20 cellular contexts compared by ENCODE assay signal in the genomic region with DNA sequence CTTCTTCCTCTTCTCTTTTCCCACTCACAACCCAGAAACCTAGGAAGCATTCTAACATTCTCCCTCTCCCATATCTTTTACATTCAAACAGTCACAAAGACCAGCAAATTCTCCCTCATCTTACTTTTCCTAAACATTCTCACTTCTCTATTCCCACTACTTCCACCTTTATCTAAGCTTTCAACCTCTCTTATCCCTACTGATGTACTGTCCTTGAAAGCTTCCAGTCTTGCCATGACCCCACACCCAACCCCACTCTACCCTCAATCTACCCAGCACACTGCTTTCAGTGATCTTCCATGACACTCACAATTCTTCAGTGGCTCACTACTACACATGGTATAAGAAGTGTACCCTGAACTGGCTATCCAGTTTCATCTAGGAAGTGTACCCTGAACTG. TPM values are rescaled to one million over a fixed set of nuclear protein-coding genes. Genes with fewer than 3 reads are reported as not detected.
DNase-seq lines count a peak whose midpoint lies in the region; ATAC-seq, FAIRE-seq and TF ChIP-seq lines count a peak whose summit lies in the region.
"Had no signal": no experiment of that assay in that cellular context is flagged by ENCODE, and none has a peak within 500 bp of the region (broad histone marks: within the 10 kb centered on the region; RNA-seq: fewer than 3 reads in every experiment).

No MANE protein-coding gene starts in this region.

- FAIRE-seq in D721Med (lab: Jason Lieb, UNC) = no peak
- FAIRE-seq: A204.1, G401.6, GM12891, GM18507 had no signal

- peak overlapping the region; percentile 5 for H3K27ac Mint-ChIP-seq in activated T-helper 17 cell treated with anti-CD3 and anti-CD28 coated beads, Interleukin-2, amount 50 U/mL, for 72 hours
- H3K27ac Mint-ChIP-seq: CD14-positive monocyte; CD4-positive, alpha-beta memory T cell had no signal

- peaks cover 14 to 45% (median 26%) of the 10 kb centered on the region in 10 experiments for H3K4me1 ChIP-seq in BLaER1 treated with 17β-estradiol and CSF1 and Interleukin-3, amounts not matched to agents 10 nM and 100 nM
- peaks cover 0 to 13% (median 3%) of the 10 kb centered on the region in 4 donors for H3K4me1 ChIP-seq in Peyer's patch

- H3K4me2 ChIP-seq in BLaER1 treated with 17β-estradiol and CSF1 and Interleukin-3, amounts not matched to agents 10 nM and 100 nM = peak overlapping the region in 6 of 11 experiments; percentile 37 to 59 (median 42); a peak in 8 of 22 replicates

- H3K36me3 ChIP-seq in BLaER1 treated with 17β-estradiol and CSF1 and Interleukin-3, amounts not matched to agents 10 nM and 100 nM = peaks cover 7 to 70% (median 56%) of the 10 kb centered on the region in 11 experiments; a peak in 20 of 22 replicates
- H3K36me3 ChIP-seq in Peyer's patch = peaks cover 0 to 12% (median 0%) of the 10 kb centered on the region in 3 donors

- peaks cover 68% of the 10 kb centered on the region for H3K36me3 Mint-ChIP-seq in activated T-helper 17 cell treated with anti-CD3 and anti-CD28 coated beads, Interleukin-2, amount 50 U/mL, for 72 hours (ENCODE audit: low read depth)

- no peak overlapping the region for H3K9ac ChIP-seq in BLaER1 treated with 17β-estradiol and CSF1 and Interleukin-3, amounts not matched to agents 10 nM and 100 nM

- TF ChIP-seq POLR2A in Peyer's patch (IDR thresholded peaks at IDR 0.05) = no peak

- H3K27me3 ChIP-seq in BLaER1 treated with 17β-estradiol and CSF1 and Interleukin-3, amounts not matched to agents 10 nM and 100 nM = no peaks in the 10 kb centered on the region
- H3K27me3 ChIP-seq in Peyer's patch = no peaks in the 10 kb centered on the region
- H3K27me3 ChIP-seq: BE2C had no signal

- DNase-seq in Peyer's patch (no peak), D721Med (ENCODE audit: insufficient read length, low spot score) (no peak)
- DNase-seq: 8988T; ACHN; BE2C; C1 segment of cervical spinal cord; CD4-positive, alpha-beta memory T cell; CD4-positive, CD25-positive, alpha-beta regulatory T cell; CD8-positive, alpha-beta memory T cell; COR-L47; DMS79 treated with DMSO at 0.1 percent for 48 hours; GF-D8 had no signal

- no peaks in the 10 kb centered on the region for H4K20me1 ChIP-seq in BLaER1 treated with 17β-estradiol and CSF1 and Interleukin-3, amounts not matched to agents 10 nM and 100 nM

- peaks cover 0 to 17% (median 8%) of the 10 kb centered on the region in 11 experiments; a peak in 7 of 22 replicates for H3K9me3 ChIP-seq in BLaER1 treated with 17β-estradiol and CSF1 and Interleukin-3, amounts not matched to agents 10 nM and 100 nM (replicated peaks in 1 of 11)
- no peaks in the 10 kb centered on the region for H3K9me3 ChIP-seq in Peyer's patch
- H3K9me3 ChIP-seq: BE2C had no signal

- peaks cover 26% of the 10 kb centered on the region for H3K4me1 Mint-ChIP-seq in activated T-helper 17 cell treated with anti-CD3 and anti-CD28 coated beads, Interleukin-2, amount 50 U/mL, for 72 hours

- ATAC-seq in activated T-helper 17 cell treated with anti-CD3 and anti-CD28 coated beads, Interleukin-2, amount 50 U/mL, for 72 hours (replicated peaks) = no peak
- ATAC-seq in SK-N-SH treated with all-trans-retinoic acid at 6 μM for 48 hours = no peak

- H3K9me3 Mint-ChIP-seq in activated T-helper 17 cell treated with anti-CD3 and anti-CD28 coated beads, Interleukin-2, amount 50 U/mL, for 72 hours = no peaks in the 10 kb centered on the region
- H3K9me3 Mint-ChIP-seq: CD14-positive monocyte; CD4-positive, alpha-beta memory T cell; CD4-positive, CD25-positive, alpha-beta regulatory T cell; CD8-positive, alpha-beta memory T cell had no signal

- no peak overlapping the region for H3K4me3 Mint-ChIP-seq in activated T-helper 17 cell treated with anti-CD3 and anti-CD28 coated beads, Interleukin-2, amount 50 U/mL, for 72 hours
- H3K4me3 Mint-ChIP-seq: CD14-positive monocyte; CD4-positive, alpha-beta memory T cell; CD8-positive, alpha-beta memory T cell had no signal

- TF ChIP-seq CTCF in Peyer's patch (IDR thresholded peaks at IDR 0.05) (no peak), D721Med (IDR thresholded peaks at IDR 0.05; ENCODE audit: insufficient read depth, missing control alignments) (no peak)

- no peaks in the 10 kb centered on the region for H3K27me3 Mint-ChIP-seq in activated T-helper 17 cell treated with anti-CD3 and anti-CD28 coated beads, Interleukin-2, amount 50 U/mL, for 72 hours
- H3K27me3 Mint-ChIP-seq: CD4-positive, alpha-beta memory T cell; CD4-positive, CD25-positive, alpha-beta regulatory T cell; CD8-positive, alpha-beta memory T cell had no signal

- H3K4me3 ChIP-seq in BLaER1 treated with 17β-estradiol and CSF1 and Interleukin-3, amounts not matched to agents 10 nM and 100 nM = no peak overlapping the region
- no peak overlapping the region for H3K4me3 ChIP-seq in Peyer's patch

- no peak overlapping the region for H3K27ac ChIP-seq in BLaER1 treated with 17β-estradiol and CSF1 and Interleukin-3, amounts not matched to agents 10 nM and 100 nM
- H3K27ac ChIP-seq in Peyer's patch = no peak overlapping the region

TF ChIP-seq in SK-N-SH treated with all-trans-retinoic acid at 6 μM for 48 hours, 23 proteins besides CTCF, POLR2A, EP300 and RAD21 (continues in another document):
- TF ChIP-seq, protein P1, sequence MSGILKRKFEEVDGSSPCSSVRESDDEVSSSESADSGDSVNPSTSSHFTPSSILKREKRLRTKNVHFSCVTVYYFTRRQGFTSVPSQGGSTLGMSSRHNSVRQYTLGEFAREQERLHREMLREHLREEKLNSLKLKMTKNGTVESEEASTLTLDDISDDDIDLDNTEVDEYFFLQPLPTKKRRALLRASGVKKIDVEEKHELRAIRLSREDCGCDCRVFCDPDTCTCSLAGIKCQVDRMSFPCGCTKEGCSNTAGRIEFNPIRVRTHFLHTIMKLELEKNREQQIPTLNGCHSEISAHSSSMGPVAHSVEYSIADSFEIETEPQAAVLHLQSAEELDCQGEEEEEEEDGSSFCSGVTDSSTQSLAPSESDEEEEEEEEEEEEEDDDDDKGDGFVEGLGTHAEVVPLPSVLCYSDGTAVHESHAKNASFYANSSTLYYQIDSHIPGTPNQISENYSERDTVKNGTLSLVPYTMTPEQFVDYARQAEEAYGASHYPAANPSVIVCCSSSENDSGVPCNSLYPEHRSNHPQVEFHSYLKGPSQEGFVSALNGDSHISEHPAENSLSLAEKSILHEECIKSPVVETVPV (CRISPR knock-in tag; IDR thresholded peaks at IDR 0.05) = no peak
- TF ChIP-seq ARNTL (CRISPR knock-in tag; IDR thresholded peaks at IDR 0.05; ENCODE audit: borderline replicate concordance, low read depth) (no peak), OSR1 (CRISPR knock-in tag; IDR thresholded peaks at IDR 0.05) (no peak), ESRRG (CRISPR knock-in tag; IDR thresholded peaks at IDR 0.05) (no peak), ZNF565 (CRISPR knock-in tag; conservative IDR thresholded peaks at IDR 0.05; ENCODE audit: low read depth) (no peak), ZNF8 (CRISPR knock-in tag; IDR thresholded peaks at IDR 0.05) (no peak), ZNF70 (CRISPR knock-in tag; IDR thresholded peaks at IDR 0.05) (no peak), TOX (CRISPR knock-in tag; IDR thresholded peaks at IDR 0.05; ENCODE audit: borderline replicate concordance) (no peak), ISL1 (CRISPR knock-in tag; IDR thresholded peaks at IDR 0.05) (no peak), SNAI2 (CRISPR knock-in tag; IDR thresholded peaks at IDR 0.05) (no peak), ZC3H10 (CRISPR knock-in tag; IDR thresholded peaks at IDR 0.05) (no peak), TCF4 (CRISPR knock-in tag; IDR thresholded peaks at IDR 0.05; ENCODE audit: borderline replicate concordance) (no peak), BACH2 (CRISPR knock-in tag; IDR thresholded peaks at IDR 0.05; ENCODE audit: borderline replicate concordance) (no peak), GLIS3 (CRISPR knock-in tag; IDR thresholded peaks at IDR 0.05) (no peak)
- TF ChIP-seq, protein P2, sequence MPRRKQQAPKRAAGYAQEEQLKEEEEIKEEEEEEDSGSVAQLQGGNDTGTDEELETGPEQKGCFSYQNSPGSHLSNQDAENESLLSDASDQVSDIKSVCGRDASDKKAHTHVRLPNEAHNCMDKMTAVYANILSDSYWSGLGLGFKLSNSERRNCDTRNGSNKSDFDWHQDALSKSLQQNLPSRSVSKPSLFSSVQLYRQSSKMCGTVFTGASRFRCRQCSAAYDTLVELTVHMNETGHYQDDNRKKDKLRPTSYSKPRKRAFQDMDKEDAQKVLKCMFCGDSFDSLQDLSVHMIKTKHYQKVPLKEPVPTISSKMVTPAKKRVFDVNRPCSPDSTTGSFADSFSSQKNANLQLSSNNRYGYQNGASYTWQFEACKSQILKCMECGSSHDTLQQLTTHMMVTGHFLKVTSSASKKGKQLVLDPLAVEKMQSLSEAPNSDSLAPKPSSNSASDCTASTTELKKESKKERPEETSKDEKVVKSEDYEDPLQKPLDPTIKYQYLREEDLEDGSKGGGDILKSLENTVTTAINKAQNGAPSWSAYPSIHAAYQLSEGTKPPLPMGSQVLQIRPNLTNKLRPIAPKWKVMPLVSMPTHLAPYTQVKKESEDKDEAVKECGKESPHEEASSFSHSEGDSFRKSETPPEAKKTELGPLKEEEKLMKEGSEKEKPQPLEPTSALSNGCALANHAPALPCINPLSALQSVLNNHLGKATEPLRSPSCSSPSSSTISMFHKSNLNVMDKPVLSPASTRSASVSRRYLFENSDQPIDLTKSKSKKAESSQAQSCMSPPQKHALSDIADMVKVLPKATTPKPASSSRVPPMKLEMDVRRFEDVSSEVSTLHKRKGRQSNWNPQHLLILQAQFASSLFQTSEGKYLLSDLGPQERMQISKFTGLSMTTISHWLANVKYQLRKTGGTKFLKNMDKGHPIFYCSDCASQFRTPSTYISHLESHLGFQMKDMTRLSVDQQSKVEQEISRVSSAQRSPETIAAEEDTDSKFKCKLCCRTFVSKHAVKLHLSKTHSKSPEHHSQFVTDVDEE (CRISPR knock-in tag; IDR thresholded peaks at IDR 0.05) = no peak
- TF ChIP-seq, protein P3, sequence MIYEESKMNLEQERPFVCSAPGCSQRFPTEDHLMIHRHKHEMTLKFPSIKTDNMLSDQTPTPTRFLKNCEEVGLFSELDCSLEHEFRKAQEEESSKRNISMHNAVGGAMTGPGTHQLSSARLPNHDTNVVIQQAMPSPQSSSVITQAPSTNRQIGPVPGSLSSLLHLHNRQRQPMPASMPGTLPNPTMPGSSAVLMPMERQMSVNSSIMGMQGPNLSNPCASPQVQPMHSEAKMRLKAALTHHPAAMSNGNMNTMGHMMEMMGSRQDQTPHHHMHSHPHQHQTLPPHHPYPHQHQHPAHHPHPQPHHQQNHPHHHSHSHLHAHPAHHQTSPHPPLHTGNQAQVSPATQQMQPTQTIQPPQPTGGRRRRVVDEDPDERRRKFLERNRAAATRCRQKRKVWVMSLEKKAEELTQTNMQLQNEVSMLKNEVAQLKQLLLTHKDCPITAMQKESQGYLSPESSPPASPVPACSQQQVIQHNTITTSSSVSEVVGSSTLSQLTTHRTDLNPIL (CRISPR knock-in tag; IDR thresholded peaks at IDR 0.05; ENCODE audit: low read depth) = no peak

RNA-seq across cellular contexts. Expression of a gene that starts 5.3 kb away (rescaled TPM):
- 10 to 100 TPM in 1 of 2 donors, 1 to 10 TPM in 1; 9.5 to 27.6 TPM for total RNA-seq in activated T-helper 17 cell treated with anti-CD3 and anti-CD28 coated beads, Interleukin-2, amount 50 U/mL, for 72 hours
- 10 to 100 TPM in 2 of 4 donors, 1 to 10 TPM in 2; 5.1 to 16.5 (median 10.9) TPM for total RNA-seq in Peyer's patch
